Comparison of ENCODE assay signal across 19 cellular contexts in genomic region chr6:118985123-118985830, GRCh38.
"Had no signal": no experiment of that assay in that cellular context is flagged by ENCODE, and none has a peak within 500 bp of the region (broad histone marks: within the 10 kb centered on the region; RNA-seq: fewer than 3 reads in every experiment).

No MANE protein-coding gene starts in this region.

- H3K9me3 Mint-ChIP-seq: activated naive CD4-positive, alpha-beta T cell treated with anti-CD3 and anti-CD28 coated beads for 36 hours; activated naive CD8-positive, alpha-beta T cell treated with anti-CD3 and anti-CD28 coated beads, Interleukin-2, amount 50 U/mL, for 24 hours; activated T-helper 2 cell treated with anti-CD3 and anti-CD28 coated beads, Interferon-gamma antibody, Interleukin-2, Interleukin-4, amounts not matched to agents 10 μg/mL and 5 μg/mL and 100 μg/mL, durations not matched to agents 14 hours and 24 hours and 36 hours; naive thymus-derived CD4-positive, alpha-beta T cell; stimulated activated memory B cell treated with anti-CD40 and anti-IgM and Interleukin-4, amounts not matched to agents 10 μg/mL and 1 μg/mL and 100 μg/mL, for 72 hours had no signal

- H3K27ac Mint-ChIP-seq: activated naive CD4-positive, alpha-beta T cell treated with anti-CD3 and anti-CD28 coated beads for 36 hours; activated naive CD8-positive, alpha-beta T cell treated with anti-CD3 and anti-CD28 coated beads, Interleukin-2, amount 50 U/mL, for 24 hours; activated T-helper 2 cell treated with anti-CD3 and anti-CD28 coated beads, Interferon-gamma antibody, Interleukin-2, Interleukin-4, amounts not matched to agents 10 μg/mL and 5 μg/mL and 100 μg/mL, durations not matched to agents 14 hours and 24 hours and 36 hours; naive thymus-derived CD4-positive, alpha-beta T cell; stimulated activated memory B cell treated with anti-CD40 and anti-IgM and Interleukin-4, amounts not matched to agents 10 μg/mL and 1 μg/mL and 100 μg/mL, for 72 hours had no signal

- FAIRE-seq: keratinocyte, pancreas, urothelium cell line had no signal

- H3K27me3 Mint-ChIP-seq: activated naive CD8-positive, alpha-beta T cell treated with anti-CD3 and anti-CD28 coated beads, Interleukin-2, amount 50 U/mL, for 24 hours; naive thymus-derived CD4-positive, alpha-beta T cell; stimulated activated memory B cell treated with anti-CD40 and anti-IgM and Interleukin-4, amounts not matched to agents 10 μg/mL and 1 μg/mL and 100 μg/mL, for 72 hours had no signal

- H3K27me3 ChIP-seq: left lung, pancreas, thyroid gland had no signal

- ATAC-seq: activated naive CD8-positive, alpha-beta T cell treated with anti-CD3 and anti-CD28 coated beads, Interleukin-2, amount 50 U/mL, for 24 hours; left lung; naive thymus-derived CD4-positive, alpha-beta T cell; pancreas; stimulated activated memory B cell treated with anti-CD40 and anti-IgM and Interleukin-4, amounts not matched to agents 10 μg/mL and 1 μg/mL and 100 μg/mL, for 72 hours had no signal

- H3K4me1 Mint-ChIP-seq: activated naive CD8-positive, alpha-beta T cell treated with anti-CD3 and anti-CD28 coated beads, Interleukin-2, amount 50 U/mL, for 24 hours; stimulated activated memory B cell treated with anti-CD40 and anti-IgM and Interleukin-4, amounts not matched to agents 10 μg/mL and 1 μg/mL and 100 μg/mL, for 72 hours had no signal

- H3K4me1 ChIP-seq: left lung, pancreas, thyroid gland had no signal

- H3K27ac ChIP-seq: left lung, pancreas, thyroid gland had no signal

- H3K9me3 ChIP-seq: left lung, pancreas, thyroid gland had no signal

- H3K4me3 ChIP-seq: left lung, pancreas, thyroid gland had no signal

- DNase-seq: activated CD4-positive, alpha-beta T cell treated with anti-CD3 and anti-CD28 coated beads, Interleukin-2, amount 50 U/mL, for 4 hours; activated CD4-positive, CD25-positive, alpha-beta regulatory T cell treated with anti-CD3 and anti-CD28 coated beads, Interleukin-2, amount 50 U/mL, for 72 hours; activated naive CD4-positive, alpha-beta T cell treated with anti-CD3 and anti-CD28 coated beads for 36 hours; activated naive CD8-positive, alpha-beta T cell treated with anti-CD3 and anti-CD28 coated beads, Interleukin-2, amount 50 U/mL, for 24 hours; activated T-cell treated with anti-CD3 and anti-CD28 coated beads, Interleukin-2, amount 50 U/mL, for 1 hour; aorta; cerebellar nuclear complex; effector CD8-positive, alpha-beta T cell; foreskin fibroblast; hippocampal formation; left lung; naive thymus-derived CD4-positive, alpha-beta T cell; pancreas; stimulated activated CD4-positive, alpha-beta T cell treated with anti-CD3 and anti-CD28 coated beads, Interleukin-2, amount 100 ng/mL, for 48 hours; thyroid gland had no signal

- H3K4me3 Mint-ChIP-seq: activated naive CD4-positive, alpha-beta T cell treated with anti-CD3 and anti-CD28 coated beads for 36 hours; activated naive CD8-positive, alpha-beta T cell treated with anti-CD3 and anti-CD28 coated beads, Interleukin-2, amount 50 U/mL, for 24 hours; naive thymus-derived CD4-positive, alpha-beta T cell; stimulated activated memory B cell treated with anti-CD40 and anti-IgM and Interleukin-4, amounts not matched to agents 10 μg/mL and 1 μg/mL and 100 μg/mL, for 72 hours had no signal

- H3K36me3 ChIP-seq: left lung, pancreas, thyroid gland had no signal

- H3K36me3 Mint-ChIP-seq: stimulated activated memory B cell treated with anti-CD40 and anti-IgM and Interleukin-4, amounts not matched to agents 10 μg/mL and 1 μg/mL and 100 μg/mL, for 72 hours had no signal
